In the genomic region with DNA sequence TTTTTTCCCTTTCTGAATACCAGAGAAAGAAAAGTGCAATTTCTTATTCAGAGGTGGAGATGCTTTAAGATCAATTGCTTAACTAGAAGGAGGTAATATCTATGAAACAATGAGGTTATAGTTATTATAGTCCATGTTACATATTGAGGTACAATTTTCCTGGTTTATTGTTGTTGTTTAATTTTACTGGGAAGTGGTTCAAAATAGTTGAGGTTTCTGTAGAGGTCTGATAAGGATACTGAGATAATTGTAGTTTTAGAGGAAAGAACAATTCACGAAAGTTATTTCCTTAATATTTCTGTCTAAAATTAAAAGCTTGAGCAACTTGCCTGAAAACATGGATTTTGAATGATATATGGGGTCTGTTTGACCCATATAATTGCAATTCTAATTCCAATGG, we compare ENCODE assay signal across 20 cellular contexts. TPM values are rescaled to one million over a fixed set of nuclear protein-coding genes. Genes with fewer than 3 reads are reported as not detected.
"Had no signal": no experiment of that assay in that cellular context is flagged by ENCODE, and none has a peak within 500 bp of the region (broad histone marks: within the 10 kb centered on the region; RNA-seq: fewer than 3 reads in every experiment).

No MANE protein-coding gene starts in this region.

- H3K36me3 ChIP-seq: colonic mucosa, suprapubic skin, thyroid gland had no signal

- ATAC-seq: esophagus mucosa; foreskin keratinocyte; left colon; left ventricle myocardium superior; right cardiac atrium; stimulated activated effector memory CD8-positive, alpha-beta T cell treated with anti-CD3 and anti-CD28 coated beads, Interleukin-12 subunit alpha, Interleukin-12 subunit beta, amount 100 ng/mL, for 72 hours; stimulated activated naive CD8-positive, alpha-beta T cell treated with anti-CD3 and anti-CD28 coated beads, Interleukin-15, Interleukin-2, amounts not matched to agents 100 U/mL and 50 U/mL, for 24 hours had no signal

- H3K4me1 ChIP-seq: colonic mucosa, foreskin keratinocyte, suprapubic skin had no signal

- H3K27ac ChIP-seq: colonic mucosa, foreskin keratinocyte, suprapubic skin, thyroid gland had no signal

- H3K4me1 Mint-ChIP-seq: naive B cell; stimulated activated effector memory CD8-positive, alpha-beta T cell treated with anti-CD3 and anti-CD28 coated beads, Interleukin-12 subunit alpha, Interleukin-12 subunit beta, amount 100 ng/mL, for 72 hours had no signal

- H3K4me3 ChIP-seq: colonic mucosa, lung, suprapubic skin, thyroid gland had no signal

- H3K4me3 Mint-ChIP-seq: naive B cell; nephron; stimulated activated effector memory CD8-positive, alpha-beta T cell treated with anti-CD3 and anti-CD28 coated beads, Interleukin-12 subunit alpha, Interleukin-12 subunit beta, amount 100 ng/mL, for 72 hours; type B pancreatic cell had no signal

- H3K9me3 ChIP-seq: colonic mucosa, suprapubic skin, thyroid gland had no signal

- DNase-seq: colonic mucosa; dermis blood vessel endothelial cell; effector CD4-positive, alpha-beta T cell; foreskin keratinocyte; kidney; left colon; left ventricle myocardium superior; mesenchymal stem cell; naive B cell; right cardiac atrium; stimulated activated CD4-positive, alpha-beta T cell treated with anti-CD3 and anti-CD28 coated beads, Interleukin-4, amount 100 ng/mL, for 1 hour; stimulated activated CD8-positive, alpha-beta memory T cell treated with anti-CD3 and anti-CD28 coated beads, Interleukin-4, amount 100 ng/mL, for 48 hours; stimulated activated naive CD8-positive, alpha-beta T cell treated with anti-CD3 and anti-CD28 coated beads, Interleukin-15, Interleukin-2, amounts not matched to agents 100 U/mL and 50 U/mL, for 24 hours; thyroid gland had no signal

- H3K9me3 Mint-ChIP-seq: type B pancreatic cell had no signal

- H3K27me3 ChIP-seq: colonic mucosa, foreskin keratinocyte, suprapubic skin, thyroid gland had no signal

- H3K27ac Mint-ChIP-seq: naive B cell; stimulated activated effector memory CD8-positive, alpha-beta T cell treated with anti-CD3 and anti-CD28 coated beads, Interleukin-12 subunit alpha, Interleukin-12 subunit beta, amount 100 ng/mL, for 72 hours had no signal

- H3K36me3 Mint-ChIP-seq: naive B cell; stimulated activated effector memory CD8-positive, alpha-beta T cell treated with anti-CD3 and anti-CD28 coated beads, Interleukin-12 subunit alpha, Interleukin-12 subunit beta, amount 100 ng/mL, for 72 hours; type B pancreatic cell had no signal

- H3K27me3 Mint-ChIP-seq: naive B cell had no signal

RNA-seq across cellular contexts. Expression of gene DOK5, which starts 51.4 kb away (rescaled TPM):
- total RNA-seq: foreskin keratinocyte had no signal
- polyA plus RNA-seq: foreskin keratinocyte had no signal
